ENCODE assay signal across 25 cellular contexts in genomic region chr2:236679906-236680305, GRCh38.
DNase-seq lines count a peak whose midpoint lies in the region; ATAC-seq, FAIRE-seq and TF ChIP-seq lines count a peak whose summit lies in the region.
"Had no signal": no experiment of that assay in that cellular context is flagged by ENCODE, and none has a peak within 500 bp of the region (broad histone marks: within the 10 kb centered on the region; RNA-seq: fewer than 3 reads in every experiment).

No MANE protein-coding gene starts in this region.

- WGBS in aorta, 2 donors = 80 to 83% methylated on average over 4 of the region's 4 CpGs

- intact Hi-C loops in aorta (cut with DNase I) = loop anchor here in 1 of 2 donors (10.0 kb wide), 1 partner anchor 105 kb away; no protein-coding TSS in a partner anchor

- no peaks in the 10 kb centered on the region for H4K20me1 ChIP-seq in astrocyte (ENCODE audit: insufficient read depth, low read length)

- no peak overlapping the region for H2AFZ ChIP-seq in astrocyte (ENCODE audit: low read depth, low read length)

- no peak overlapping the region for H3K4me3 Mint-ChIP-seq in astrocyte (ENCODE audit: unreplicated experiment)
- H3K4me3 Mint-ChIP-seq: effector memory CD8-positive, alpha-beta T cell; stimulated activated naive CD8-positive, alpha-beta T cell treated with anti-CD3 and anti-CD28 coated beads, Interleukin-15, amount 100 ng/mL, for 72 hours had no signal

- H3K4me2 ChIP-seq in astrocyte (ENCODE audit: low read length) = peak overlapping the region; percentile 28
- H3K4me2 ChIP-seq: SK-N-SH had no signal

- H3K36me3 ChIP-seq in astrocyte (ENCODE audit: insufficient read depth, low read length) = no peaks in the 10 kb centered on the region
- no peaks in the 10 kb centered on the region for H3K36me3 ChIP-seq in aorta (ENCODE audit: control insufficient read depth in 1 of 2, insufficient read depth in 2 of 2, low read length in 1 of 2)
- H3K36me3 ChIP-seq: gastroesophageal sphincter, spleen, uterus had no signal

- no peaks in the 10 kb centered on the region for H3K79me2 ChIP-seq in astrocyte (ENCODE audit: insufficient read depth, low read length)

- peaks cover 11% of the 10 kb centered on the region for H3K4me1 ChIP-seq in astrocyte (ENCODE audit: insufficient read depth, low read length)
- peaks cover 4% of the 10 kb centered on the region in 2 donors for H3K4me1 ChIP-seq in aorta (ENCODE audit: control insufficient read depth in 1 of 2, insufficient read depth in 2 of 2, low read length in 2 of 2)
- H3K4me1 ChIP-seq: spleen, uterus had no signal

- peaks cover 25% of the 10 kb centered on the region for H3K4me1 Mint-ChIP-seq in astrocyte (ENCODE audit: low read depth, unreplicated experiment)
- H3K4me1 Mint-ChIP-seq: stimulated activated naive CD8-positive, alpha-beta T cell treated with anti-CD3 and anti-CD28 coated beads, Interleukin-15, amount 100 ng/mL, for 72 hours had no signal

- no peak overlapping the region for H3K4me3 ChIP-seq in astrocyte (ENCODE audit: insufficient read depth, low read depth, low read length)
- no peak overlapping the region for H3K4me3 ChIP-seq in aorta (ENCODE audit: low read length in 2 of 2)
- H3K4me3 ChIP-seq: gastroesophageal sphincter, spleen, uterus had no signal

- DNase-seq in AG08396 (ENCODE audit: low spot score) (peak; percentile 30), LHCN-M2 (ENCODE audit: low read depth) (peak; percentile 78), astrocyte (ENCODE audit: low read depth) (peak; percentile 60), foreskin melanocyte (peak; percentile 27), aorta (no peak), GM12892 (ENCODE audit: insufficient read length) (no peak)
- no peak for DNase-seq in activated naive CD4-positive, alpha-beta T cell treated with anti-CD3 and anti-CD28 coated beads, Interleukin-2, amount 50 U/mL, for 16 hours
- DNase-seq: activated CD4-positive, alpha-beta T cell treated with anti-CD3 and anti-CD28 coated beads, Interleukin-2, amount 50 U/mL, for 4 hours; caudate nucleus; effector memory CD8-positive, alpha-beta T cell; GF-D8; left ventricle myocardium superior; MV-4-11; NCI-H1930; NCI-H510A; SK-N-SH; spleen; stimulated activated naive CD8-positive, alpha-beta T cell treated with anti-CD3 and anti-CD28 coated beads, Interleukin-15, amount 100 ng/mL, for 72 hours; uterus had no signal

- peak overlapping the region; percentile 35 for H3K27ac Mint-ChIP-seq in astrocyte (ENCODE audit: unreplicated experiment)
- H3K27ac Mint-ChIP-seq: activated naive CD4-positive, alpha-beta T cell treated with anti-CD3 and anti-CD28 coated beads, Interleukin-2, amount 50 U/mL, for 72 hours; effector memory CD8-positive, alpha-beta T cell; stimulated activated naive CD8-positive, alpha-beta T cell treated with anti-CD3 and anti-CD28 coated beads, Interleukin-15, amount 100 ng/mL, for 72 hours had no signal

- no peaks in the 10 kb centered on the region for H3K9me3 ChIP-seq in astrocyte (ENCODE audit: insufficient read depth, low read depth, low read length)
- H3K9me3 ChIP-seq in aorta (ENCODE audit: control insufficient read depth, low read length) = no peaks in the 10 kb centered on the region
- H3K9me3 ChIP-seq: gastroesophageal sphincter, SK-N-SH, spleen, uterus had no signal

- H3K36me3 Mint-ChIP-seq in astrocyte (ENCODE audit: low read depth, unreplicated experiment) = no peaks in the 10 kb centered on the region
- H3K36me3 Mint-ChIP-seq: activated naive CD4-positive, alpha-beta T cell treated with anti-CD3 and anti-CD28 coated beads, Interleukin-2, amount 50 U/mL, for 72 hours had no signal

- H3K27me3 ChIP-seq in astrocyte (ENCODE audit: insufficient read depth, low read length) (no peaks in the 10 kb centered on the region), aorta (ENCODE audit: control insufficient read depth in 1 of 2, insufficient read depth in 2 of 2, low read length in 1 of 2) (no peaks in the 10 kb centered on the region)
- H3K27me3 ChIP-seq: gastroesophageal sphincter, uterus had no signal

- no peak for ATAC-seq in aorta (ENCODE audit: low FRiP score)
- ATAC-seq in GM18502 (IDR thresholded peaks at IDR 0.05; ENCODE audit: poor library complexity, unreplicated experiment) = no peak
- ATAC-seq: activated naive CD4-positive, alpha-beta T cell treated with anti-CD3 and anti-CD28 coated beads, Interleukin-2, amount 50 U/mL, for 72 hours; effector memory CD8-positive, alpha-beta T cell; gastroesophageal sphincter; HCT116; HepG2; left ventricle myocardium superior; stimulated activated naive CD8-positive, alpha-beta T cell treated with anti-CD3 and anti-CD28 coated beads, Interleukin-15, amount 100 ng/mL, for 72 hours had no signal

- TF ChIP-seq CTCF in astrocyte (IDR thresholded peaks at IDR 0.05; ENCODE audit: insufficient read depth, low read depth, low read length) = no peak

- no peak overlapping the region for H3K27ac ChIP-seq in astrocyte (ENCODE audit: low read depth, low read length)
- H3K27ac ChIP-seq in aorta (ENCODE audit: low read depth in 1 of 2, low read length in 2 of 2) = no peak overlapping the region
- H3K27ac ChIP-seq: gastroesophageal sphincter, spleen, uterus had no signal

- TF ChIP-seq POLR2A in GM12892 (IDR thresholded peaks at IDR 0.05; ENCODE audit: low read depth, low read length) = no peak

- H3K27me3 Mint-ChIP-seq in astrocyte (ENCODE audit: low read depth, unreplicated experiment) = peaks cover 3% of the 10 kb centered on the region

- H3K9ac ChIP-seq in astrocyte (ENCODE audit: low read length) = no peak overlapping the region
- H3K9ac ChIP-seq: SK-N-SH had no signal

- FAIRE-seq in astrocyte (lab: Jason Lieb, UNC) = no peak
- FAIRE-seq in GM12892 (lab: Jason Lieb, UNC) = no peak
- FAIRE-seq: HepG2, TTC549 had no signal

- H3K9me3 Mint-ChIP-seq in astrocyte (ENCODE audit: unreplicated experiment) = peaks cover 4% of the 10 kb centered on the region
- H3K9me3 Mint-ChIP-seq: activated naive CD4-positive, alpha-beta T cell treated with anti-CD3 and anti-CD28 coated beads, Interleukin-2, amount 50 U/mL, for 72 hours; effector memory CD8-positive, alpha-beta T cell; stimulated activated naive CD8-positive, alpha-beta T cell treated with anti-CD3 and anti-CD28 coated beads, Interleukin-15, amount 100 ng/mL, for 72 hours had no signal

Comparison
In these comparisons a context has a peak if more than half of its experiments do, and no peak if none do; other contexts are left out.
1. DNase-seq: peak in AG08396 (single experiment), LHCN-M2 (single experiment), astrocyte (single experiment) and foreskin melanocyte (single experiment); none in aorta (0 of 2), activated naive CD4-positive, alpha-beta T cell treated with anti-CD3 and anti-CD28 coated beads, Interleukin-2, amount 50 U/mL, for 16 hours (single experiment) and GM12892 (single experiment).